Comparison of ENCODE assay signal across 2 cellular contexts in genomic region chr16:49021136-49021535, GRCh38.
TF ChIP-seq lines count a peak whose summit lies in the region.

No MANE protein-coding gene starts in this region.

TF ChIP-seq in IMR-90, 13 proteins besides CTCF, POLR2A, EP300 and RAD21 (continued from another document):
- no peak for TF ChIP-seq SMC3 (IDR thresholded peaks at IDR 0.05; ENCODE audit: low read depth, low read length)

TF ChIP-seq in H1, 55 proteins besides CTCF, POLR2A, EP300 and RAD21 (continued from another document):
- TF ChIP-seq CHD7 (IDR thresholded peaks at IDR 0.05; ENCODE audit: insufficient replicate concordance, low read length) (no peak), NRF1 (IDR thresholded peaks at IDR 0.05; ENCODE audit: low read depth, low read length) (no peak), SP4 (IDR thresholded peaks at IDR 0.05; ENCODE audit: low read length) (no peak), POLR2AphosphoS5 (IDR thresholded peaks at IDR 0.05; ENCODE audit: low read depth, low read length) (no peak), HDAC6 (IDR thresholded peaks at IDR 0.05; ENCODE audit: low read depth, low read length) (no peak), EZH2 (IDR thresholded peaks at IDR 0.05; ENCODE audit: low read depth, low read length, severe bottlenecking) (no peak), CHD1 (IDR thresholded peaks at IDR 0.05; ENCODE audit: low read depth, low read length) (no peak), USF2 (IDR thresholded peaks at IDR 0.05; ENCODE audit: low read length) (no peak), ZNF274 (IDR thresholded peaks at IDR 0.05; ENCODE audit: borderline replicate concordance, extremely low read depth, low read length) (no peak), GTF2F1 (IDR thresholded peaks at IDR 0.05; ENCODE audit: borderline replicate concordance, low read depth, low read length) (no peak), GABPA (IDR thresholded peaks at IDR 0.05; ENCODE audit: borderline replicate concordance, insufficient read depth, low read length) (no peak), JUN (IDR thresholded peaks at IDR 0.05; ENCODE audit: low read depth, low read length) (no peak), RBBP5 (IDR thresholded peaks at IDR 0.05; ENCODE audit: borderline replicate concordance, low read depth, low read length) (no peak), TEAD4 (IDR thresholded peaks at IDR 0.05; ENCODE audit: low read depth, low read length) (no peak)
